ENCODE assay signal across 1 cellular context in the genomic region with DNA sequence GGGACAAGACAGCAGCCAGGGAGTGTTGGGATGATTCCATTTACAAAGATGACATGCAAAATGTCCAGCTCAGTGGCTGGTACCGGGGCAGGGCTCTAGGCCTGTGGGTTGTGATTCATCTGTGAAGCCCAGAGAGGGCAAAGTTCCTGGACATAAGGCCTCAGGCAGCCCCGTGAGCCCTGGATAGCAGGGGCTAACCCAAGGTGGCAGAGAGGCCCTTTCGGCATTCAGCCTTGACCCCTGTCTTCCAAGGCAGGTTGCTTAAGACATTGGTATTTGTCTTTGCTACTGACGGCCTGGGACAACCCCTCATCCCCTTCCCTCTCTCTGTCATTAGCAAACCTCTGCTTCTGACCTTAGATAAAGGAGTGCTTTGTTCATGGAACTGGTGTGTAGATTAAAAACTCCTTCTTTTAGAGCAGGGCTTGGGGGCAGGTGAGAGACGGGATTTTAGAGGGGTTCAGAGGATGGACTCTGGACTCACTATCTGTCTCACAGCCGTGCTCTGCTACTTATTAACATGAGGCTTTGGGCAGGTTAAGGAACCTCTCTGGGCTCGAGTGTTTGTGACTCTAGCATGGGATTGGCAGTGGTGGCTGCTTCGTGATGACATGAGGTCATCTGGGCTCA.
TF ChIP-seq lines count a peak whose summit lies in the region.

No MANE protein-coding gene starts in this region.

TF ChIP-seq in HepG2, 621 proteins besides CTCF, POLR2A, EP300 and RAD21 (continued from another document and continues in another):
- TF ChIP-seq, protein P1, sequence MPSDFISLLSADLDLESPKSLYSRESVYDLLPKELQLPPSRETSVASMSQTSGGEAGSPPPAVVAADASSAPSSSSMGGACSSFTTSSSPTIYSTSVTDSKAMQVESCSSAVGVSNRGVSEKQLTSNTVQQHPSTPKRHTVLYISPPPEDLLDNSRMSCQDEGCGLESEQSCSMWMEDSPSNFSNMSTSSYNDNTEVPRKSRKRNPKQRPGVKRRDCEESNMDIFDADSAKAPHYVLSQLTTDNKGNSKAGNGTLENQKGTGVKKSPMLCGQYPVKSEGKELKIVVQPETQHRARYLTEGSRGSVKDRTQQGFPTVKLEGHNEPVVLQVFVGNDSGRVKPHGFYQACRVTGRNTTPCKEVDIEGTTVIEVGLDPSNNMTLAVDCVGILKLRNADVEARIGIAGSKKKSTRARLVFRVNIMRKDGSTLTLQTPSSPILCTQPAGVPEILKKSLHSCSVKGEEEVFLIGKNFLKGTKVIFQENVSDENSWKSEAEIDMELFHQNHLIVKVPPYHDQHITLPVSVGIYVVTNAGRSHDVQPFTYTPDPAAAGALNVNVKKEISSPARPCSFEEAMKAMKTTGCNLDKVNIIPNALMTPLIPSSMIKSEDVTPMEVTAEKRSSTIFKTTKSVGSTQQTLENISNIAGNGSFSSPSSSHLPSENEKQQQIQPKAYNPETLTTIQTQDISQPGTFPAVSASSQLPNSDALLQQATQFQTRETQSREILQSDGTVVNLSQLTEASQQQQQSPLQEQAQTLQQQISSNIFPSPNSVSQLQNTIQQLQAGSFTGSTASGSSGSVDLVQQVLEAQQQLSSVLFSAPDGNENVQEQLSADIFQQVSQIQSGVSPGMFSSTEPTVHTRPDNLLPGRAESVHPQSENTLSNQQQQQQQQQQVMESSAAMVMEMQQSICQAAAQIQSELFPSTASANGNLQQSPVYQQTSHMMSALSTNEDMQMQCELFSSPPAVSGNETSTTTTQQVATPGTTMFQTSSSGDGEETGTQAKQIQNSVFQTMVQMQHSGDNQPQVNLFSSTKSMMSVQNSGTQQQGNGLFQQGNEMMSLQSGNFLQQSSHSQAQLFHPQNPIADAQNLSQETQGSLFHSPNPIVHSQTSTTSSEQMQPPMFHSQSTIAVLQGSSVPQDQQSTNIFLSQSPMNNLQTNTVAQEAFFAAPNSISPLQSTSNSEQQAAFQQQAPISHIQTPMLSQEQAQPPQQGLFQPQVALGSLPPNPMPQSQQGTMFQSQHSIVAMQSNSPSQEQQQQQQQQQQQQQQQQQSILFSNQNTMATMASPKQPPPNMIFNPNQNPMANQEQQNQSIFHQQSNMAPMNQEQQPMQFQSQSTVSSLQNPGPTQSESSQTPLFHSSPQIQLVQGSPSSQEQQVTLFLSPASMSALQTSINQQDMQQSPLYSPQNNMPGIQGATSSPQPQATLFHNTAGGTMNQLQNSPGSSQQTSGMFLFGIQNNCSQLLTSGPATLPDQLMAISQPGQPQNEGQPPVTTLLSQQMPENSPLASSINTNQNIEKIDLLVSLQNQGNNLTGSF (CRISPR knock-in tag; IDR thresholded peaks at IDR 0.05), result no peak
- TF ChIP-seq ESRRA (CRISPR knock-in tag; IDR thresholded peaks at IDR 0.05; ENCODE audit: low read depth) (0 out of 2 replicates have a peak, but pooled peaks have one; percentile 25), ZNF34 (CRISPR knock-in tag; IDR thresholded peaks at IDR 0.05; ENCODE audit: borderline replicate concordance) (no peak), POGZ (CRISPR knock-in tag; IDR thresholded peaks at IDR 0.05) (no peak; the same call in 1 of the 2 replicates), ZMYM3 (CRISPR knock-in tag; IDR thresholded peaks at IDR 0.05) (peak; percentile 60; the same call in 1 of the 2 replicates), ZNF354B (CRISPR knock-in tag; IDR thresholded peaks at IDR 0.05) (no peak), ZNF235 (CRISPR knock-in tag; IDR thresholded peaks at IDR 0.05; ENCODE audit: borderline replicate concordance) (no peak), ZNF670 (CRISPR knock-in tag; IDR thresholded peaks at IDR 0.05; ENCODE audit: borderline replicate concordance) (no peak), ZNF547 (CRISPR knock-in tag; IDR thresholded peaks at IDR 0.05) (0 out of 2 replicates have a peak, but pooled peaks have one; percentile 39), GATAD1 (CRISPR knock-in tag; IDR thresholded peaks at IDR 0.05) (peak; percentile 40; the same call in 1 of the 2 replicates), PPARG (CRISPR knock-in tag; conservative IDR thresholded peaks at IDR 0.05) (peak; percentile 59; the same call in 1 of the 2 replicates), CEBPG (CRISPR knock-in tag; IDR thresholded peaks at IDR 0.05) (peak; percentile 80), SPEN (CRISPR knock-in tag; IDR thresholded peaks at IDR 0.05; ENCODE audit: low read depth) (0 out of 2 replicates have a peak, but pooled peaks have one; percentile 27), MED1 (CRISPR knock-in tag; IDR thresholded peaks at IDR 0.05) (peak; percentile 65), HMG20B (CRISPR knock-in tag; conservative IDR thresholded peaks at IDR 0.05) (peak; percentile 70; the same call in 1 of the 2 replicates), TAF1 (CRISPR knock-in tag; IDR thresholded peaks at IDR 0.05) (no peak), PHF5A (CRISPR knock-in tag; IDR thresholded peaks at IDR 0.05; ENCODE audit: low read depth, unreplicated experiment) (no peak), GFI1 (CRISPR knock-in tag; IDR thresholded peaks at IDR 0.05; ENCODE audit: borderline replicate concordance) (0 out of 2 replicates have a peak, but pooled peaks have one; percentile 62), ARNTL (CRISPR knock-in tag; IDR thresholded peaks at IDR 0.05) (no peak), PCBP2 (optimal IDR thresholded peaks at IDR 0.05; ENCODE audit: low read depth, low read length, poor library complexity, severe bottlenecking) (no peak)
- TF ChIP-seq, protein P2, sequence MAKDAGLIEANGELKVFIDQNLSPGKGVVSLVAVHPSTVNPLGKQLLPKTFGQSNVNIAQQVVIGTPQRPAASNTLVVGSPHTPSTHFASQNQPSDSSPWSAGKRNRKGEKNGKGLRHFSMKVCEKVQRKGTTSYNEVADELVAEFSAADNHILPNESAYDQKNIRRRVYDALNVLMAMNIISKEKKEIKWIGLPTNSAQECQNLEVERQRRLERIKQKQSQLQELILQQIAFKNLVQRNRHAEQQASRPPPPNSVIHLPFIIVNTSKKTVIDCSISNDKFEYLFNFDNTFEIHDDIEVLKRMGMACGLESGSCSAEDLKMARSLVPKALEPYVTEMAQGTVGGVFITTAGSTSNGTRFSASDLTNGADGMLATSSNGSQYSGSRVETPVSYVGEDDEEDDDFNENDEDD (CRISPR knock-in tag; IDR thresholded peaks at IDR 0.05; ENCODE audit: borderline replicate concordance), result no peak; the same call in 1 of the 2 replicates
- TF ChIP-seq, protein P3, sequence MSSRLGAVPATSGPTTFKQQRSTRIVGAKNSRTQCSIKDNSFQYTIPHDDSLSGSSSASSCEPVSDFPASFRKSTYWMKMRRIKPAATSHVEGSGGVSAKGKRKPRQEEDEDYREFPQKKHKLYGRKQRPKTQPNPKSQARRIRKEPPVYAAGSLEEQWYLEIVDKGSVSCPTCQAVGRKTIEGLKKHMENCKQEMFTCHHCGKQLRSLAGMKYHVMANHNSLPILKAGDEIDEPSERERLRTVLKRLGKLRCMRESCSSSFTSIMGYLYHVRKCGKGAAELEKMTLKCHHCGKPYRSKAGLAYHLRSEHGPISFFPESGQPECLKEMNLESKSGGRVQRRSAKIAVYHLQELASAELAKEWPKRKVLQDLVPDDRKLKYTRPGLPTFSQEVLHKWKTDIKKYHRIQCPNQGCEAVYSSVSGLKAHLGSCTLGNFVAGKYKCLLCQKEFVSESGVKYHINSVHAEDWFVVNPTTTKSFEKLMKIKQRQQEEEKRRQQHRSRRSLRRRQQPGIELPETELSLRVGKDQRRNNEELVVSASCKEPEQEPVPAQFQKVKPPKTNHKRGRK (CRISPR knock-in tag; IDR thresholded peaks at IDR 0.05), result no peak
- TF ChIP-seq, protein P4, sequence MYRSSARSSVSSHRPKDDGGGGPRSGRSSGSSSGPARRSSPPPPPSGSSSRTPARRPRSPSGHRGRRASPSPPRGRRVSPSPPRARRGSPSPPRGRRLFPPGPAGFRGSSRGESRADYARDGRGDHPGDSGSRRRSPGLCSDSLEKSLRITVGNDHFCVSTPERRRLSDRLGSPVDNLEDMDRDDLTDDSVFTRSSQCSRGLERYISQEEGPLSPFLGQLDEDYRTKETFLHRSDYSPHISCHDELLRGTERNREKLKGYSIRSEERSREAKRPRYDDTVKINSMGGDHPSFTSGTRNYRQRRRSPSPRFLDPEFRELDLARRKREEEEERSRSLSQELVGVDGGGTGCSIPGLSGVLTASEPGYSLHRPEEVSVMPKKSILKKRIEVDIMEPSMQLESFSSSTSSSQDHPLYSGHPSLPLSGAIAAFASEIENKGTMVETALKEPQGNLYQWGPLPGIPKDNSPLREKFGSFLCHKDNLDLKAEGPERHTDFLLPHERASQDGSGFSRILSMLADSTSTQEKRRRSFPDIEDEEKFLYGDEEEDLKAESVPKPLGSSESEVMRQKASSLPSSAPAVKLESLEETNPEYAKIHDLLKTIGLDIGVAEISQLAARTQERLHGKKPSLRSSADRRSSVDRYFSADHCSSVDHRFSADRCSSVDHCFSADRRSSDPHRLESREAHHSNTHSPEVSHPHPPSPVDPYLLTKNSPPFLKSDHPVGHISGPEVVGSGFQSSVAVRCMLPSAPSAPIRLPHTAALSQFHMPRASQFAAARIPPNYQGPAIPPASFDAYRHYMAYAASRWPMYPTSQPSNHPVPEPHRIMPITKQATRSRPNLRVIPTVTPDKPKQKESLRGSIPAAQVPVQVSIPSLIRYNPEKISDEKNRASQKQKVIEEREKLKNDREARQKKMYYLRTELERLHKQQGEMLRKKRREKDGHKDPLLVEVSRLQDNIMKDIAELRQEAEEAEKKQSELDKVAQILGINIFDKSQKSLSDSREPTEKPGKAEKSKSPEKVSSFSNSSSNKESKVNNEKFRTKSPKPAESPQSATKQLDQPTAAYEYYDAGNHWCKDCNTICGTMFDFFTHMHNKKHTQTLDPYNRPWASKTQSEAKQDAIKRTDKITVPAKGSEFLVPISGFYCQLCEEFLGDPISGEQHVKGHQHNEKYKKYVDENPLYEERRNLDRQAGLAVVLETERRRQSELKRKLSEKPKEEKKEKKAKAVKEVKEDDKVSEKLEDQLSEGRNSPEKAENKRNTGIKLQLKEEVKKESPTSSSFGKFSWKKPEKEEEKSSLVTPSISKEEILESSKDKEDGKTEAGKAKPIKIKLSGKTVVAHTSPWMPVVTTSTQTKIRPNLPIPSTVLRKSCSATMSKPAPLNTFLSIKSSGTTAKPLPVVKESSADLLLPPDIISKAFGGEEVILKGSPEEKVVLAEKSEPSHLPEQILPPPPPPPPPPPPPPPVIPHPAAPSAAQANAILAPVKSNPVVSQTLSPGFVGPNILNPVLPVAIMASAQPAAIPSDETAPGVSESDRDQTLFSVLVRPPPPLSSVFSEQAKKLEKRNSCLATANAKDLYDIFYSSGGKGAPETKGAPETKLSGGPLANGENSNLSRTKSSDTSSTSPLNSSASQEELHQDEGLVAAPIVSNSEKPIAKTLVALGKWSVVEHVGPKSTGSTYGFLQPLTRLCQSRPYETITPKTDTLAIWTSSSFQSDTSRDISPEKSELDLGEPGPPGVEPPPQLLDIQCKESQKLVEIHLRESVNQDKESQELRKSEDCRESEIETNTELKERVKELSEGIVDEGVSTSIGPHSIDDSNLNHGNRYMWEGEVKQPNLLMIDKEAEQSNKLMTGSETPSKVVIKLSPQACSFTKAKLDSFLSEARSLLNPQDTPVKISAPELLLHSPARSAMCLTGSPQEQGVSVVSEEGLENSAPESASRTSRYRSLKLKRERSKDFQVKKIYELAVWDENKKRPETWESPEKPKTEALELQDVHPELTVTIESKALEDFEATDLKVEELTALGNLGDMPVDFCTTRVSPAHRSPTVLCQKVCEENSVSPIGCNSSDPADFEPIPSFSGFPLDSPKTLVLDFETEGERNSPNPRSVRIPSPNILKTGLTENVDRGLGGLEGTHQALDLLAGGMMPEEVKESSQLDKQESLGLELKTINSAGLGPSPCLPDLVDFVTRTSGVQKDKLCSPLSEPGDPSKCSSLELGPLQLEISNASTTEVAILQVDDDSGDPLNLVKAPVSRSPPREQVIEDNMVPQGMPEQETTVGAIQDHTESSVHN (CRISPR knock-in tag; IDR thresholded peaks at IDR 0.05), result 0 out of 2 replicates have a peak, but pooled peaks have one; percentile 74
- TF ChIP-seq, protein P5, sequence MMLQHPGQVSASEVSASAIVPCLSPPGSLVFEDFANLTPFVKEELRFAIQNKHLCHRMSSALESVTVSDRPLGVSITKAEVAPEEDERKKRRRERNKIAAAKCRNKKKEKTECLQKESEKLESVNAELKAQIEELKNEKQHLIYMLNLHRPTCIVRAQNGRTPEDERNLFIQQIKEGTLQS (CRISPR knock-in tag; IDR thresholded peaks at IDR 0.05), result 0 out of 2 replicates have a peak, but pooled peaks have one; percentile 14
- TF ChIP-seq, protein P6, sequence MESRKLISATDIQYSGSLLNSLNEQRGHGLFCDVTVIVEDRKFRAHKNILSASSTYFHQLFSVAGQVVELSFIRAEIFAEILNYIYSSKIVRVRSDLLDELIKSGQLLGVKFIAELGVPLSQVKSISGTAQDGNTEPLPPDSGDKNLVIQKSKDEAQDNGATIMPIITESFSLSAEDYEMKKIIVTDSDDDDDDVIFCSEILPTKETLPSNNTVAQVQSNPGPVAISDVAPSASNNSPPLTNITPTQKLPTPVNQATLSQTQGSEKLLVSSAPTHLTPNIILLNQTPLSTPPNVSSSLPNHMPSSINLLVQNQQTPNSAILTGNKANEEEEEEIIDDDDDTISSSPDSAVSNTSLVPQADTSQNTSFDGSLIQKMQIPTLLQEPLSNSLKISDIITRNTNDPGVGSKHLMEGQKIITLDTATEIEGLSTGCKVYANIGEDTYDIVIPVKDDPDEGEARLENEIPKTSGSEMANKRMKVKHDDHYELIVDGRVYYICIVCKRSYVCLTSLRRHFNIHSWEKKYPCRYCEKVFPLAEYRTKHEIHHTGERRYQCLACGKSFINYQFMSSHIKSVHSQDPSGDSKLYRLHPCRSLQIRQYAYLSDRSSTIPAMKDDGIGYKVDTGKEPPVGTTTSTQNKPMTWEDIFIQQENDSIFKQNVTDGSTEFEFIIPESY (CRISPR knock-in tag; IDR thresholded peaks at IDR 0.05), result 0 out of 2 replicates have a peak, but pooled peaks have one; percentile 56
- TF ChIP-seq, protein P7, sequence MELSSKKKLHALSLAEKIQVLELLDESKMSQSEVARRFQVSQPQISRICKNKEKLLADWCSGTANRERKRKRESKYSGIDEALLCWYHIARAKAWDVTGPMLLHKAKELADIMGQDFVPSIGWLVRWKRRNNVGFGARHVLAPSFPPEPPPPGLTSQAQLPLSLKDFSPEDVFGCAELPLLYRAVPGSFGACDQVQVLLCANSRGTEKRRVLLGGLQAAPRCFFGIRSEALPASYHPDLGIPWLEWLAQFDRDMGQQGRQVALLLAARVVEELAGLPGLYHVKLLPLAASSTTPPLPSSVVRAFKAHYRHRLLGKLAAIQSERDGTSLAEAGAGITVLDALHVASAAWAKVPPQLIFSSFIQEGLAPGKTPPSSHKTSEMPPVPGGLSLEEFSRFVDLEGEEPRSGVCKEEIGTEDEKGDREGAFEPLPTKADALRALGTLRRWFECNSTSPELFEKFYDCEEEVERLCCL (CRISPR knock-in tag; IDR thresholded peaks at IDR 0.05; ENCODE audit: borderline replicate concordance), result no peak
- TF ChIP-seq, protein P8, sequence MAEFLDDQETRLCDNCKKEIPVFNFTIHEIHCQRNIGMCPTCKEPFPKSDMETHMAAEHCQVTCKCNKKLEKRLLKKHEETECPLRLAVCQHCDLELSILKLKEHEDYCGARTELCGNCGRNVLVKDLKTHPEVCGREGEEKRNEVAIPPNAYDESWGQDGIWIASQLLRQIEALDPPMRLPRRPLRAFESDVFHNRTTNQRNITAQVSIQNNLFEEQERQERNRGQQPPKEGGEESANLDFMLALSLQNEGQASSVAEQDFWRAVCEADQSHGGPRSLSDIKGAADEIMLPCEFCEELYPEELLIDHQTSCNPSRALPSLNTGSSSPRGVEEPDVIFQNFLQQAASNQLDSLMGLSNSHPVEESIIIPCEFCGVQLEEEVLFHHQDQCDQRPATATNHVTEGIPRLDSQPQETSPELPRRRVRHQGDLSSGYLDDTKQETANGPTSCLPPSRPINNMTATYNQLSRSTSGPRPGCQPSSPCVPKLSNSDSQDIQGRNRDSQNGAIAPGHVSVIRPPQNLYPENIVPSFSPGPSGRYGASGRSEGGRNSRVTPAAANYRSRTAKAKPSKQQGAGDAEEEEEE (CRISPR knock-in tag; IDR thresholded peaks at IDR 0.05; ENCODE audit: borderline replicate concordance), result no peak
